34 cellular contexts compared by ENCODE assay signal in genomic region chr3:144864646-144865045, GRCh38.
"Had no signal": no experiment of that assay in that cellular context is flagged by ENCODE, and none has a peak within 500 bp of the region (broad histone marks: within the 10 kb centered on the region; RNA-seq: fewer than 3 reads in every experiment).

No MANE protein-coding gene starts in this region.

- H3K4me3 ChIP-seq: adrenal gland, body of pancreas, K562, Peyer's patch had no signal

- H3K4me1 ChIP-seq: adrenal gland, body of pancreas, Peyer's patch had no signal

- H3K36me3 Mint-ChIP-seq: activated CD8-positive, alpha-beta memory T cell treated with anti-CD3 and anti-CD28 coated beads, Interleukin-2, amount 10 ng/mL, durations not matched to agents 7 days and 5 days; activated naive CD4-positive, alpha-beta T cell treated with anti-CD3 and anti-CD28 coated beads, Interleukin-2, amount 50 U/mL, for 72 hours had no signal

- DNase-seq: activated CD4-positive, alpha-beta memory T cell treated with anti-CD3 and anti-CD28 coated beads, Interleukin-2, amount 10 ng/mL, durations not matched to agents 7 days and 5 days; activated CD4-positive, alpha-beta T cell treated with anti-CD3 and anti-CD28 coated beads for 1 hour; activated CD4-positive, alpha-beta T cell treated with anti-CD3 and anti-CD28 coated beads for 48 hours; activated CD4-positive, CD25-positive, alpha-beta regulatory T cell; activated CD8-positive, alpha-beta memory T cell treated with anti-CD3 and anti-CD28 coated beads for 24 hours; activated CD8-positive, alpha-beta memory T cell treated with anti-CD3 and anti-CD28 coated beads, Interleukin-2, amount 10 ng/mL, durations not matched to agents 7 days and 5 days; activated CD8-positive, alpha-beta memory T cell treated with anti-CD3 and anti-CD28 coated beads, Interleukin-2, amount 50 U/mL, for 48 hours; activated gamma-delta T cell; activated naive CD4-positive, alpha-beta T cell treated with Interleukin-2 at 50 U/mL for 16 hours; activated T-cell treated with anti-CD3 and anti-CD28 coated beads, Interleukin-2, amount 50 U/mL, for 72 hours; adrenal gland; body of pancreas; central memory CD4-positive, alpha-beta T cell; NCI-H1048; NCI-H1417; NCI-H1694; NCI-H1930; NCI-H2081 treated with DMSO at 0.1 percent for 48 hours; NCI-H2171; NCI-H510A; NCI-H526; NCI-H748 treated with DMSO at 0.1 percent for 48 hours; NK-92 treated with Interleukin-12 subunit alpha and Interleukin-12 subunit beta, amount 100 ng/mL, for 24 hours; PC-3; Peyer's patch; Right ventricle myocardium superior; RPMI8226; SW 1271; T-helper 1 cell; T1000; WERI-Rb-1 had no signal

- H3K27ac Mint-ChIP-seq: activated CD4-positive, alpha-beta memory T cell treated with anti-CD3 and anti-CD28 coated beads, Interleukin-2, amount 10 ng/mL, durations not matched to agents 7 days and 5 days; activated CD8-positive, alpha-beta memory T cell treated with anti-CD3 and anti-CD28 coated beads, Interleukin-2, amount 10 ng/mL, durations not matched to agents 7 days and 5 days; activated naive CD4-positive, alpha-beta T cell treated with anti-CD3 and anti-CD28 coated beads, Interleukin-2, amount 50 U/mL, for 72 hours; activated T-cell treated with anti-CD3 and anti-CD28 coated beads, Interleukin-2, amount 50 U/mL, for 72 hours; activated T-helper 17 cell treated with anti-CD3 and anti-CD28 coated beads, Interleukin-2, amount 50 U/mL, for 72 hours had no signal

- H3K27ac ChIP-seq: adrenal gland, body of pancreas, Peyer's patch, WERI-Rb-1 had no signal

- H3K27me3 ChIP-seq: adrenal gland, body of pancreas, Peyer's patch had no signal

- H3K36me3 ChIP-seq: adrenal gland, Peyer's patch, WERI-Rb-1 had no signal

- H3K9me3 Mint-ChIP-seq: activated CD4-positive, alpha-beta memory T cell treated with anti-CD3 and anti-CD28 coated beads, Interleukin-2, amount 10 ng/mL, durations not matched to agents 7 days and 5 days had no signal

- H3K4me1 Mint-ChIP-seq: activated CD4-positive, alpha-beta memory T cell treated with anti-CD3 and anti-CD28 coated beads, Interleukin-2, amount 10 ng/mL, durations not matched to agents 7 days and 5 days; activated CD8-positive, alpha-beta memory T cell treated with anti-CD3 and anti-CD28 coated beads, Interleukin-2, amount 10 ng/mL, durations not matched to agents 7 days and 5 days; activated T-helper 17 cell treated with anti-CD3 and anti-CD28 coated beads, Interleukin-2, amount 50 U/mL, for 72 hours had no signal

- H3K4me3 Mint-ChIP-seq: activated CD4-positive, alpha-beta memory T cell treated with anti-CD3 and anti-CD28 coated beads, Interleukin-2, amount 10 ng/mL, durations not matched to agents 7 days and 5 days; activated CD8-positive, alpha-beta memory T cell treated with anti-CD3 and anti-CD28 coated beads, Interleukin-2, amount 10 ng/mL, durations not matched to agents 7 days and 5 days; activated T-cell treated with anti-CD3 and anti-CD28 coated beads, Interleukin-2, amount 50 U/mL, for 72 hours; activated T-helper 17 cell treated with anti-CD3 and anti-CD28 coated beads, Interleukin-2, amount 50 U/mL, for 72 hours had no signal

- H3K9me3 ChIP-seq: adrenal gland, body of pancreas, Peyer's patch had no signal

- H3K27me3 Mint-ChIP-seq: activated CD4-positive, alpha-beta memory T cell treated with anti-CD3 and anti-CD28 coated beads, Interleukin-2, amount 10 ng/mL, durations not matched to agents 7 days and 5 days; activated CD8-positive, alpha-beta memory T cell treated with anti-CD3 and anti-CD28 coated beads, Interleukin-2, amount 10 ng/mL, durations not matched to agents 7 days and 5 days; activated T-helper 17 cell treated with anti-CD3 and anti-CD28 coated beads, Interleukin-2, amount 50 U/mL, for 72 hours had no signal

- ATAC-seq: activated CD8-positive, alpha-beta memory T cell treated with anti-CD3 and anti-CD28 coated beads, Interleukin-2, amount 10 ng/mL, durations not matched to agents 7 days and 5 days; activated naive CD4-positive, alpha-beta T cell treated with anti-CD3 and anti-CD28 coated beads, Interleukin-2, amount 50 U/mL, for 72 hours; activated T-cell treated with anti-CD3 and anti-CD28 coated beads, Interleukin-2, amount 50 U/mL, for 72 hours; activated T-helper 17 cell treated with anti-CD3 and anti-CD28 coated beads, Interleukin-2, amount 50 U/mL, for 72 hours; body of pancreas; K562; PC-3 had no signal
